ENCODE assay signal across 11 cellular contexts in genomic region chr14:21257395-21258193, GRCh38. TPM values are rescaled to one million over a fixed set of nuclear protein-coding genes. Genes with fewer than 3 reads are reported as not detected.
DNase-seq lines count a peak whose midpoint lies in the region; ATAC-seq and TF ChIP-seq lines count a peak whose summit lies in the region.
"Had no signal": no experiment of that assay in that cellular context is flagged by ENCODE, and none has a peak within 500 bp of the region (broad histone marks: within the 10 kb centered on the region; RNA-seq: fewer than 3 reads in every experiment).

No MANE protein-coding gene starts in this region.

- peaks cover 76% of the 10 kb centered on the region for H3K36me3 ChIP-seq in CD4-positive, CD25-positive, alpha-beta regulatory T cell (ENCODE audit: control insufficient read depth, insufficient read depth, low read length)
- H3K36me3 ChIP-seq: breast epithelium had no signal

- H3K4me1 Mint-ChIP-seq in CD4-positive, CD25-positive, alpha-beta regulatory T cell, result peaks cover 50 to 87% (median 67%) of the 10 kb centered on the region in 4 donors
- peaks cover 34 to 85% (median 71%) of the 10 kb centered on the region in 4 donors for H3K4me1 Mint-ChIP-seq in naive thymus-derived CD8-positive, alpha-beta T cell

- POLR2A ChIA-PET in naive thymus-derived CD8-positive, alpha-beta T cell (lab: Charles Lee), result interaction anchor here (0.6 to 1.9 kb wide), 4 partner anchors 8 to 21 kb away, joined by 3 to 8 read pairs (median 4); no protein-coding TSS in a partner anchor

- no peaks in the 10 kb centered on the region for H3K27me3 ChIP-seq in CD4-positive, CD25-positive, alpha-beta regulatory T cell (ENCODE audit: control insufficient read depth, insufficient read depth, low read length)
- H3K27me3 ChIP-seq in HL-60 (ENCODE audit: insufficient read depth, poor library complexity, severe bottlenecking), result no peaks in the 10 kb centered on the region
- H3K27me3 ChIP-seq: breast epithelium, testis had no signal

- H3K36me3 Mint-ChIP-seq in CD4-positive, CD25-positive, alpha-beta regulatory T cell, result peaks cover 43% of the 10 kb centered on the region
- H3K36me3 Mint-ChIP-seq in naive thymus-derived CD8-positive, alpha-beta T cell, result peaks cover 4 to 96% (median 25%) of the 10 kb centered on the region in 3 donors

- H3K27me3 Mint-ChIP-seq in CD4-positive, CD25-positive, alpha-beta regulatory T cell, result no peaks in the 10 kb centered on the region
- no peaks in the 10 kb centered on the region for H3K27me3 Mint-ChIP-seq in naive thymus-derived CD8-positive, alpha-beta T cell

- DNase-seq in CD4-positive, CD25-positive, alpha-beta regulatory T cell, result no peak
- DNase-seq in HL-60 (ENCODE audit: low read depth in 1 of 2, low spot score in 1 of 2) (peak in 1 of 2 experiments; percentile 40), amniotic epithelial cell (ENCODE audit: low read depth) (peak; percentile 35), HK-2 (ENCODE audit: unreplicated experiment) (no peak), H4 (ENCODE audit: low spot score) (no peak), dedifferentiated amniotic fluid mesenchymal stem cell (ENCODE audit: extremely low spot score) (no peak), nucleus accumbens (lab: John Stamatoyannopoulos, UW) (no peak)
- DNase-seq in naive thymus-derived CD8-positive, alpha-beta T cell, result peak in 2 of 10 donors; percentile 4 to 29
- DNase-seq: NCI-H2081 treated with DMSO at 0.1 percent for 48 hours, testis had no signal

- H3K9me3 Mint-ChIP-seq in CD4-positive, CD25-positive, alpha-beta regulatory T cell, result no peaks in the 10 kb centered on the region
- no peaks in the 10 kb centered on the region for H3K9me3 Mint-ChIP-seq in naive thymus-derived CD8-positive, alpha-beta T cell

- H3K27ac ChIP-seq in CD4-positive, CD25-positive, alpha-beta regulatory T cell (ENCODE audit: insufficient read depth, low read length, poor library complexity, severe bottlenecking), result peak overlapping the region; percentile 62
- H3K27ac ChIP-seq in HL-60 (replicated peaks), result peak overlapping the region; percentile 25
- H3K27ac ChIP-seq: testis had no signal

- H3K4me3 Mint-ChIP-seq in CD4-positive, CD25-positive, alpha-beta regulatory T cell, result peak overlapping the region; percentile 38 to 75 (median 57)
- peak overlapping the region; percentile 54 to 80 (median 73) for H3K4me3 Mint-ChIP-seq in naive thymus-derived CD8-positive, alpha-beta T cell

- no peak for TF ChIP-seq CTCF in HL-60 (IDR thresholded peaks at IDR 0.05; ENCODE audit: insufficient read depth, low read length)

- H3K4me3 ChIP-seq in CD4-positive, CD25-positive, alpha-beta regulatory T cell (ENCODE audit: low read depth, low read length), result peak overlapping the region; percentile 78
- H3K4me3 ChIP-seq in HL-60 (replicated peaks; ENCODE audit: insufficient read depth, low read length), result no peak overlapping the region
- H3K4me3 ChIP-seq: testis had no signal

- H3K9me3 ChIP-seq in CD4-positive, CD25-positive, alpha-beta regulatory T cell (ENCODE audit: control insufficient read depth in 2 of 2, low read length in 2 of 2), result no peaks in the 10 kb centered on the region
- H3K9me3 ChIP-seq: breast epithelium, testis had no signal

- peaks cover 85% of the 10 kb centered on the region for H3K4me1 ChIP-seq in CD4-positive, CD25-positive, alpha-beta regulatory T cell (ENCODE audit: control insufficient read depth, insufficient read depth, low read length, poor library complexity, severe bottlenecking)

- no peak for ATAC-seq in CD4-positive, CD25-positive, alpha-beta regulatory T cell (ENCODE audit: low read depth in 2 of 2)
- ATAC-seq in naive thymus-derived CD8-positive, alpha-beta T cell, result peak in 1 of 2 donors; percentile 24

- H3K27ac Mint-ChIP-seq in CD4-positive, CD25-positive, alpha-beta regulatory T cell, result peak overlapping the region; percentile 54 to 87 (median 78)
- H3K27ac Mint-ChIP-seq in naive thymus-derived CD8-positive, alpha-beta T cell, result peak overlapping the region; percentile 29 to 88 (median 72)

RNA-seq across cellular contexts. Expression of gene HNRNPC, which starts 11.6 kb away (rescaled TPM):
- 582 TPM for total RNA-seq in CD4-positive, CD25-positive, alpha-beta regulatory T cell
- 100 to 1,000 TPM; 752 to 840 (median 794) TPM for polyA plus RNA-seq in CD4-positive, CD25-positive, alpha-beta regulatory T cell
- total RNA-seq in naive thymus-derived CD8-positive, alpha-beta T cell, result 100 to 1,000 TPM; 569 to 584 TPM
- 100 to 1,000 TPM; 795 to 893 (median 875) TPM for polyA plus RNA-seq in naive thymus-derived CD8-positive, alpha-beta T cell
- total RNA-seq in H4 (2014; rRNA removed; shearing (Covaris generic)), result 1,295 and 1,559 TPM in 2 replicates

RNA-seq across cellular contexts. Expression of gene RPGRIP1, which starts 22.3 kb away (rescaled TPM):
- not detected for total RNA-seq in CD4-positive, CD25-positive, alpha-beta regulatory T cell
- under 1 TPM in 1 of 4 donors, not detected in 3; 0.10 TPM for polyA plus RNA-seq in CD4-positive, CD25-positive, alpha-beta regulatory T cell
- not detected for total RNA-seq in naive thymus-derived CD8-positive, alpha-beta T cell
- under 1 TPM in 1 of 3 donors, not detected in 2; 0.09 TPM for polyA plus RNA-seq in naive thymus-derived CD8-positive, alpha-beta T cell
- total RNA-seq in H4 (2014; rRNA removed; shearing (Covaris generic)), result not detected in 2 replicates
